ENCODE assay signal across 1 cellular context in the genomic region with DNA sequence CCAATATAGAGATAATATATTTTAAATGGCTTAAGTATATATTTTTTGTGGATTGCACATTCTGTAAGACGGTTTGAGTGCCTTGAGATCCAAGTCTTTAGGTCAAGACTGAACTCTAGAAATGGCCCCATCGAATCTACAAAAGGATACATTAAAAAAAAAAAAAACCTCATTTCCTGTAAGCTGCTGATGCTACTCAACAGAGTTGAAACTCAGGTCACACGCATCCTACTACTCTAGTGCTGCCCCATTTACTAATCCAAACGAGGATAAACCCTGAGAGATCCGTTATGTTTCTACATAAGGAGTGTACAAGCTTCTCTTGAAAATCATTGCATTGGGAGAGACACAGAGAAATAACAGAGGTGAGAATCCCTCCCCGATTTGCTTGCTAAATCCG.
TF ChIP-seq lines count a peak whose summit lies in the region.

No MANE protein-coding gene starts in this region.

TF ChIP-seq in GM23338, 12 proteins besides CTCF, POLR2A, EP300 and RAD21 (continued from another document):
- TF ChIP-seq, protein P1, sequence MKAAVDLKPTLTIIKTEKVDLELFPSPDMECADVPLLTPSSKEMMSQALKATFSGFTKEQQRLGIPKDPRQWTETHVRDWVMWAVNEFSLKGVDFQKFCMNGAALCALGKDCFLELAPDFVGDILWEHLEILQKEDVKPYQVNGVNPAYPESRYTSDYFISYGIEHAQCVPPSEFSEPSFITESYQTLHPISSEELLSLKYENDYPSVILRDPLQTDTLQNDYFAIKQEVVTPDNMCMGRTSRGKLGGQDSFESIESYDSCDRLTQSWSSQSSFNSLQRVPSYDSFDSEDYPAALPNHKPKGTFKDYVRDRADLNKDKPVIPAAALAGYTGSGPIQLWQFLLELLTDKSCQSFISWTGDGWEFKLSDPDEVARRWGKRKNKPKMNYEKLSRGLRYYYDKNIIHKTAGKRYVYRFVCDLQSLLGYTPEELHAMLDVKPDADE (IDR thresholded peaks at IDR 0.05) = no peak
